Comparison of ENCODE assay signal across 24 cellular contexts in genomic region chr10:30573714-30574422, GRCh38. TPM values are rescaled to one million over a fixed set of nuclear protein-coding genes. Genes with fewer than 3 reads are reported as not detected.
A peak's percentile ranks its signal among the peaks of the same experiment; 100 is the strongest.
DNase-seq lines count a peak whose midpoint lies in the region; ATAC-seq, FAIRE-seq and TF ChIP-seq lines count a peak whose summit lies in the region.
"Had no signal": no experiment of that assay in that cellular context is flagged by ENCODE, and none has a peak within 500 bp of the region (broad histone marks: within the 10 kb centered on the region; RNA-seq: fewer than 3 reads in every experiment).

No MANE protein-coding gene starts in this region.

- peak overlapping the region; percentile 51; the same call in 1 of the 2 replicates for H2BK20ac ChIP-seq in H1 (ENCODE audit: low read length)

- H3K79me1 ChIP-seq in H1 (ENCODE audit: low read depth, low read length) = no peaks in the 10 kb centered on the region

- no peak for FAIRE-seq in H1 (lab: Jason Lieb, UNC)

- POLR2A ChIA-PET in H1 (lab: Charles Lee; ENCODE audit: partially characterized antibody) = no interaction called here

- H3K9me3 ChIP-seq in H1 (ENCODE audit: insufficient read depth in 2 of 2, low read depth in 1 of 2, low read length in 1 of 2) = no peaks in the 10 kb centered on the region
- H3K9me3 ChIP-seq in spleen = peaks cover 0 to 4% (median 0%) of the 10 kb centered on the region in 8 donors
- H3K9me3 ChIP-seq in psoas muscle = no peaks in the 10 kb centered on the region

- H3K4ac ChIP-seq in H1 (replicated peaks; ENCODE audit: insufficient read length, low read depth, low read length) = no peak overlapping the region

- H3K23me2 ChIP-seq in H1 (ENCODE audit: low read depth, low read length) = no peaks in the 10 kb centered on the region

- H3K27ac ChIP-seq in H1 (ENCODE audit: low read depth, low read length) = no peak overlapping the region
- H3K27ac ChIP-seq in spleen = peak overlapping the region in 5 of 8 donors; percentile 8 to 76 (median 55)
- H3K27ac ChIP-seq in psoas muscle = no peak overlapping the region

- no peaks in the 10 kb centered on the region for H3K79me2 ChIP-seq in H1 (ENCODE audit: control insufficient read depth in 1 of 2, insufficient read depth in 2 of 2, low read length in 2 of 2)

- TF ChIP-seq RAD21 in H1 (IDR thresholded peaks at IDR 0.05 in 1 of 2, conservative IDR thresholded peaks at IDR 0.05 in 1 of 2; ENCODE audit: low read depth in 2 of 2, low read length in 2 of 2) = no peak

- no peak overlapping the region for H3K4me2 ChIP-seq in H1 (ENCODE audit: insufficient read depth in 1 of 2, low read depth in 2 of 2, low read length in 2 of 2)

- H3K36me3 ChIP-seq in H1 (ENCODE audit: control insufficient read depth in 2 of 4, insufficient read depth in 4 of 4, low read length in 3 of 4) (no peaks in the 10 kb centered on the region), spleen (no peaks in the 10 kb centered on the region), psoas muscle (ENCODE audit: insufficient read depth in 1 of 2, low read depth in 1 of 2) (no peaks in the 10 kb centered on the region)

- H4K20me1 ChIP-seq in H1 (replicated peaks in 1 of 2; ENCODE audit: control insufficient read depth in 1 of 2, insufficient read depth in 2 of 2, low read length in 2 of 2) = no peaks in the 10 kb centered on the region

- no peak overlapping the region for H2BK12ac ChIP-seq in H1 (ENCODE audit: low read depth, low read length)

- TF ChIP-seq CTCF in H1 (IDR thresholded peaks at IDR 0.05; ENCODE audit: control extremely low read depth in 1 of 3, insufficient read depth in 1 of 3, low read depth in 1 of 3, low read length in 3 of 3) (no peak), spleen (IDR thresholded peaks at IDR 0.05 in 8 of 11, conservative IDR thresholded peaks at IDR 0.05 in 3 of 11) (no peak), psoas muscle (IDR thresholded peaks at IDR 0.05) (no peak)

- 82% methylated on average over 7 of the region's 7 CpGs; no CpG with 5 or more reads in 1 of the 2 experiments for WGBS in H1 (ENCODE audit: extremely low coverage in 1 of 2, insufficient coverage in 1 of 2, insufficient read length in 1 of 2, insufficient replicate concordance in 2 of 2, low coverage in 1 of 2, low lambda C conversion rate in 2 of 2, missing lambda C conversion rate in 1 of 2), 2 experiments
- WGBS in spleen, 5 donors = 64 to 81% (median 67%) methylated on average over 7 of the region's 7 CpGs
- 67 to 80% (median 71%) methylated on average over 7 of the region's 7 CpGs for WGBS in psoas muscle, 3 donors

- ATAC-seq in psoas muscle (no peak), GM18502 (IDR thresholded peaks at IDR 0.05; ENCODE audit: poor library complexity, unreplicated experiment) (no peak)
- ATAC-seq: SK-N-SH treated with all-trans-retinoic acid at 6 μM for 48 hours had no signal

- no peak for TF ChIP-seq POLR2A in H1 (IDR thresholded peaks at IDR 0.05; ENCODE audit: control extremely low read depth in 1 of 2, low read depth in 2 of 2, low read length in 2 of 2)
- no peak for TF ChIP-seq POLR2A in spleen (IDR thresholded peaks at IDR 0.05)

- no peak overlapping the region for H2AK5ac ChIP-seq in H1 (ENCODE audit: low read depth, low read length)

- CTCF ChIA-PET in H1 (lab: Charles Lee; ENCODE audit: partially characterized antibody) = interaction anchor here (0.5 to 2.1 kb wide), 2 partner anchors 14 to 61 kb away, joined by 5 to 6 read pairs; no protein-coding TSS in a partner anchor

- no peak overlapping the region for H2BK5ac ChIP-seq in H1 (ENCODE audit: low read depth, low read length)

- no peak overlapping the region for H3K23ac ChIP-seq in H1 (ENCODE audit: insufficient read length)

- no peaks in the 10 kb centered on the region for H3K27me3 ChIP-seq in H1 (replicated peaks in 1 of 4; ENCODE audit: control insufficient read depth in 3 of 4, extremely low read depth in 1 of 4, insufficient read depth in 3 of 4, low read length in 3 of 4)
- no peaks in the 10 kb centered on the region for H3K27me3 ChIP-seq in spleen (replicated peaks in 1 of 7)
- no peaks in the 10 kb centered on the region for H3K27me3 ChIP-seq in psoas muscle (ENCODE audit: insufficient read depth in 3 of 3, low read length in 2 of 3)

- no peak overlapping the region for H3K56ac ChIP-seq in H1 (replicated peaks; ENCODE audit: insufficient read length, low read depth, low read length)

- H4K5ac ChIP-seq in H1 (ENCODE audit: insufficient read length, low read depth, low read length) = no peak overlapping the region

- intact Hi-C loops in spleen (cut with DNase I; ENCODE audit: low total_unique reads) = no loop called here
- intact Hi-C loops in psoas muscle (cut with DNase I) = no loop called here

- no peak overlapping the region for H2BK15ac ChIP-seq in H1 (ENCODE audit: low read length)

- no peak for TF ChIP-seq EP300 in H1 (IDR thresholded peaks at IDR 0.05; ENCODE audit: borderline replicate concordance in 1 of 2, low read depth in 2 of 2, low read length in 2 of 2)

- H4K8ac ChIP-seq in H1 (ENCODE audit: extremely low read depth, insufficient read depth, low read length) = no peak overlapping the region

- no peak overlapping the region for H3K18ac ChIP-seq in H1 (ENCODE audit: extremely low read depth, low read length)

- H3K4me3 ChIP-seq in H1 (ENCODE audit: extremely low read depth in 1 of 4, insufficient read depth in 2 of 4, low read depth in 3 of 4, low read length in 4 of 4) (no peak overlapping the region; a peak in 1 of 8 replicates), spleen (no peak overlapping the region), psoas muscle (no peak overlapping the region)

- H2AFZ ChIP-seq in H1 (ENCODE audit: low read length) = peak overlapping the region; percentile 63; the same call in 1 of the 2 replicates

- H4K91ac ChIP-seq in H1 (replicated peaks; ENCODE audit: insufficient read length, low read length) = no peak overlapping the region

- H3K14ac ChIP-seq in H1 (ENCODE audit: insufficient read length) = no peak overlapping the region

- H3K4me1 ChIP-seq in H1 (replicated peaks in 1 of 4; ENCODE audit: control insufficient read depth in 3 of 4, insufficient read depth in 4 of 4, low read length in 3 of 4) (no peaks in the 10 kb centered on the region), spleen (peaks cover 0 to 24% (median 0%) of the 10 kb centered on the region in 6 donors), psoas muscle (no peaks in the 10 kb centered on the region)

- H3K9ac ChIP-seq in H1 (replicated peaks in 1 of 4; ENCODE audit: extremely low read depth in 1 of 4, low read depth in 3 of 4, low read length in 3 of 4) = no peak overlapping the region

- DNase-seq in NOMO-1 (lab: John Stamatoyannopoulos, UW; ENCODE audit: unreplicated experiment in 2 of 2) (peak; percentile 30 to 60), NOMO-1 treated with dmso at 0.1 percent for 144 hours (lab: John Stamatoyannopoulos, UW; ENCODE audit: unreplicated experiment) (no peak), MV-4-11 (lab: John Stamatoyannopoulos, UW) (peak; percentile 49), H1 (ENCODE audit: low read depth in 1 of 2, low spot score in 2 of 2) (no peak), spleen (no peak), psoas muscle (no peak), amygdala (lab: John Stamatoyannopoulos, UW) (no peak)
- DNase-seq: 8988T; CD4-positive, CD25-positive, alpha-beta regulatory T cell; COR-L47; GF-D8; KG1; NCI-H1092; NCI-H1436 treated with DMSO at 0.1 percent for 48 hours; NCI-H2029; NCI-H2171; NCI-H526; OCI-M1; SIG-M5 had no signal

- no peak overlapping the region for H2BK120ac ChIP-seq in H1 (replicated peaks; ENCODE audit: low read depth, low read length)

TF ChIP-seq in H1, 55 proteins besides CTCF, POLR2A, EP300 and RAD21:
- TF ChIP-seq BCL11A (IDR thresholded peaks at IDR 0.05; ENCODE audit: low read depth in 2 of 2, low read length in 2 of 2) = no peak
- TF ChIP-seq YY1 (IDR thresholded peaks at IDR 0.05; ENCODE audit: low read depth, low read length) = 0 out of 2 replicates have a peak, but pooled peaks have one; percentile 39
- TF ChIP-seq SP4 (IDR thresholded peaks at IDR 0.05; ENCODE audit: low read length) = no peak
TF ChIP-seq in H1: peak in this region for 1.

RNA-seq across cellular contexts. Expression of gene LYZL2, which starts 55.7 kb away (rescaled TPM):
- not detected in 2 replicates for total RNA-seq in H1 (2021; fragmentation: NEBNext Ultra II Directional; extraction: Animal tissue kit (Norgen Biotek cat#: 25700))
- not detected in 2 replicates for polyA plus RNA-seq in H1 (2011; rRNA removed)
- polyA plus RNA-seq in H1 (2011; cell fraction: cytosol; rRNA removed) = not detected
- polyA plus RNA-seq in H1 (2011; cell fraction: nucleus; rRNA removed) = not detected
- polyA plus RNA-seq in H1 (2012, experiment 1 of 2) = not detected in 4 replicates
- not detected for polyA plus RNA-seq in H1 (2012, experiment 2 of 2)
- not detected for polyA plus RNA-seq in H1 (2013, experiment 1 of 2)
- not detected for polyA plus RNA-seq in H1 (2013, experiment 2 of 2)
- not detected in 2 replicates for polyA minus RNA-seq in H1 (2011; rRNA and poly(A)+ RNA removed)
- polyA minus RNA-seq in H1 (2011; cell fraction: cytosol; rRNA and poly(A)+ RNA removed) = not detected
- not detected for polyA minus RNA-seq in H1 (2011; cell fraction: nucleus; rRNA and poly(A)+ RNA removed)
- total RNA-seq in spleen = not detected
- not detected for polyA plus RNA-seq in spleen
- total RNA-seq in psoas muscle = not detected
- not detected for polyA plus RNA-seq in psoas muscle
- total RNA-seq: CD4-positive, CD25-positive, alpha-beta regulatory T cell; H4; RPMI7951 had no signal
- polyA plus RNA-seq: AG04450; CD4-positive, CD25-positive, alpha-beta regulatory T cell had no signal

Comparison
In these comparisons a context has a peak if more than half of its experiments do, and no peak if none do; other contexts are left out.
1. DNase-seq: peak in NOMO-1 (2 of 2) and MV-4-11 (single experiment); none in NOMO-1 treated with dmso at 0.1 percent for 144 hours (single experiment), H1 (0 of 2), spleen (single experiment), psoas muscle (0 of 2) and amygdala (0 of 56).
2. H3K27ac ChIP-seq: peak in spleen (5 of 8); none in H1 (single experiment) and psoas muscle (single experiment).